In genomic region chr12:95002754-95003153, GRCh38 we compare ENCODE assay signal across 8 cellular contexts. TPM values are rescaled to one million over a fixed set of nuclear protein-coding genes. Genes with fewer than 3 reads are reported as not detected.
DNase-seq lines count a peak whose midpoint lies in the region; ATAC-seq and TF ChIP-seq lines count a peak whose summit lies in the region.

No MANE protein-coding gene starts in this region.

- DNase-seq in CD1c-positive myeloid dendritic cell (ENCODE audit: extremely low spot score) (peak; percentile 20), MG63 (no peak), dermis blood vessel endothelial cell (peak; percentile 10), HK-2 (ENCODE audit: unreplicated experiment) (no peak), NCI-H345 (lab: John Stamatoyannopoulos, UW) (no peak)

- H3K36me3 ChIP-seq in MG63 = peaks cover 3% of the 10 kb centered on the region

- H3K27me3 Mint-ChIP-seq in nephron (ENCODE audit: low read depth) = no peaks in the 10 kb centered on the region

- no peaks in the 10 kb centered on the region for H3K27me3 ChIP-seq in MG63

- TF ChIP-seq CTCF in nephron (IDR thresholded peaks at IDR 0.05; ENCODE audit: unreplicated experiment in 3 of 3) = no peak

- peaks cover 11% of the 10 kb centered on the region for H3K9me3 Mint-ChIP-seq in nephron

- ATAC-seq in GM18502 (IDR thresholded peaks at IDR 0.05; ENCODE audit: poor library complexity, unreplicated experiment) = no peak
- no peak for ATAC-seq in HG03196 (IDR thresholded peaks at IDR 0.05; ENCODE audit: unreplicated experiment)

- peaks cover 2% of the 10 kb centered on the region for H3K9me3 ChIP-seq in MG63

- H3K4me1 Mint-ChIP-seq in nephron = peaks cover 13% of the 10 kb centered on the region

- peak overlapping the region; percentile 85 to 97 (median 93) for H3K27ac Mint-ChIP-seq in nephron

- peak overlapping the region; percentile 92 to 96 (median 96) for H3K4me3 Mint-ChIP-seq in nephron

- peak overlapping the region; percentile 95 for H3K4me3 ChIP-seq in MG63

- peaks cover 25% of the 10 kb centered on the region for H3K36me3 Mint-ChIP-seq in nephron (ENCODE audit: low read depth)

RNA-seq across cellular contexts. Expression of gene NDUFA12, which starts 0.7 kb away (rescaled TPM):
- 167 and 264 TPM in 2 replicates for total RNA-seq in MG63 (2014; rRNA removed; shearing (Covaris generic); ENCODE audit: low replicate concordance)
- total RNA-seq in dermis blood vessel endothelial cell = 125 and 164 TPM in 2 replicates

Comparison
In these comparisons a context has a peak if more than half of its experiments do, and no peak if none do; other contexts are left out.
1. DNase-seq: peak in CD1c-positive myeloid dendritic cell (single experiment) and dermis blood vessel endothelial cell (single experiment); none in MG63 (single experiment), HK-2 (single experiment) and NCI-H345 (single experiment).